Comparison of ENCODE assay signal across 1 cellular context in the genomic region with DNA sequence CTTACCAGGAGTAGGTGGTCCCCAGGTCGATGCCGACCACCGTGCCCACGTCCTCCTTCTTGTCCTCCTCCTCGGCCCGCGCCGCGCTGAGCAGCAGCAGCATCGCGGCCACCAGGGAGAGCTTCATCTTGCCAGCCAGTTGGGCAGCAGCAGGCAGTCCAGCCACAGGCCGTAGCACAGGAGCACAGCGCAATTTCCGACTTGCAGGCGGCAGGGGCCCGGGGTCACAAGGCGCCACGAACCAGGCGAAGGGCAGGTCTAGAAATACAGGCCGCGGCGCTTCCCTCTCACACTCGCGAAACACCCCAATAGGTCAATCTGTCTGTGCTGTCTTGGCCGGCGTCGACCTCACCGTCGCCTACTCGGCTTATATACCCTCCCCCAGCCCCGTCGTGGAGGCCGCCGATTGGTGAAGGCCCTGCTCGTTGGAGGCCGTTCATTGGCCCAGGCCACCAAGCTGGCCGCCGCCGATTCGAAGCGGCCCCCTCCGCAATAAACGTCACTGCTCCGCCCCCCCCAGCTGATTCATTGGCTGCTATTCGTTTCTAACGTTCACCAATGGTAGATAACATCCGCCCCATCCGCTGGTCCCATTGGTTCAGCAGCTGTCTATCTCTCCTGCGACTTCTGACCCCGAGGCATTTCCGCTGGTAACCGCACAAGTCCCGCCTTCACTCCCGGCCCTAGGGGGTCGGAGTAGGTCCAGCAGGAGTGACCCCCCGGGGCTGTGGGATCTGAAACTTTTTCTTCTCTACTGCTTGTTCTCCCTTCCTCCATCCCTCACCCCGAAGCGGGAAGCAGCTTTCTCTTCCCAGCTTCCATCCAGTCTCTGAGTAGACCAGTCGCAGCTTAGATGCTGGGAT.
A peak's percentile ranks its signal among the peaks of the same experiment; 100 is the strongest.
TF ChIP-seq lines count a peak whose summit lies in the region.

TSS of gene HSPA5 (minus strand) at position 344 of the 863 bp plus-strand sequence. CDS start at position 127, 217 bp downstream.

TF ChIP-seq in H1, 55 proteins besides CTCF, POLR2A, EP300 and RAD21:
- TF ChIP-seq CHD1 (IDR thresholded peaks at IDR 0.05; ENCODE audit: low read depth, low read length) = no peak
- no peak for TF ChIP-seq RFX5 (IDR thresholded peaks at IDR 0.05; ENCODE audit: borderline replicate concordance, low read depth, low read length)
- no peak for TF ChIP-seq ZNF274 (IDR thresholded peaks at IDR 0.05; ENCODE audit: borderline replicate concordance, extremely low read depth, low read length)
- no peak for TF ChIP-seq SRF (IDR thresholded peaks at IDR 0.05; ENCODE audit: low read depth, low read length)
- TF ChIP-seq ASH2L (IDR thresholded peaks at IDR 0.05; ENCODE audit: low read length) = peak; percentile 77
- 0 out of 2 replicates have a peak, but pooled peaks have one; percentile 38 for TF ChIP-seq KDM5A (IDR thresholded peaks at IDR 0.05; ENCODE audit: low read length)
- TF ChIP-seq MAFK (IDR thresholded peaks at IDR 0.05; ENCODE audit: low read depth, low read length) = no peak
- TF ChIP-seq GABPA (IDR thresholded peaks at IDR 0.05; ENCODE audit: borderline replicate concordance, insufficient read depth, low read length) = peak; percentile 78; the same call in 1 of the 2 replicates
- no peak for TF ChIP-seq EZH2 (IDR thresholded peaks at IDR 0.05; ENCODE audit: low read depth, low read length, severe bottlenecking)
- TF ChIP-seq SAP30 (IDR thresholded peaks at IDR 0.05; ENCODE audit: insufficient read depth, insufficient replicate concordance, low read length) = no peak
- TF ChIP-seq, protein P1, sequence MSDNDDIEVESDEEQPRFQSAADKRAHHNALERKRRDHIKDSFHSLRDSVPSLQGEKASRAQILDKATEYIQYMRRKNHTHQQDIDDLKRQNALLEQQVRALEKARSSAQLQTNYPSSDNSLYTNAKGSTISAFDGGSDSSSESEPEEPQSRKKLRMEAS (IDR thresholded peaks at IDR 0.05) = no peak
- no peak for TF ChIP-seq NRF1 (IDR thresholded peaks at IDR 0.05; ENCODE audit: low read depth, low read length)
- TF ChIP-seq BCL11A (IDR thresholded peaks at IDR 0.05; ENCODE audit: low read depth in 2 of 2, low read length in 2 of 2) = no peak
- 0 out of 2 replicates have a peak, but pooled peaks have one; percentile 4 for TF ChIP-seq BRCA1 (IDR thresholded peaks at IDR 0.05; ENCODE audit: low read depth, low read length)
- no peak for TF ChIP-seq BACH1 (IDR thresholded peaks at IDR 0.05; ENCODE audit: low read length)
- TF ChIP-seq CBX5 (IDR thresholded peaks at IDR 0.05; ENCODE audit: low read depth, low read length) = no peak
- TF ChIP-seq RNF2 (IDR thresholded peaks at IDR 0.05; ENCODE audit: borderline replicate concordance, low read depth, low read length, missing control alignments, poor library complexity, severe bottlenecking) = no peak
- no peak for TF ChIP-seq JUND (IDR thresholded peaks at IDR 0.05; ENCODE audit: low read length)
- TF ChIP-seq SUZ12 (IDR thresholded peaks at IDR 0.05; ENCODE audit: low read length) = no peak
- peak; percentile 96 for TF ChIP-seq TBP (IDR thresholded peaks at IDR 0.05; ENCODE audit: low read depth, low read length)
- TF ChIP-seq SP4 (IDR thresholded peaks at IDR 0.05; ENCODE audit: low read length) = peak; percentile 63; the same call in 1 of the 2 replicates
- no peak for TF ChIP-seq RXRA (IDR thresholded peaks at IDR 0.05; ENCODE audit: insufficient read depth, low read depth, low read length)
- no peak for TF ChIP-seq CBX8 (IDR thresholded peaks at IDR 0.05; ENCODE audit: borderline replicate concordance, low read depth, low read length)
- peak; percentile 87 for TF ChIP-seq TAF7 (optimal IDR thresholded peaks at IDR 0.05; ENCODE audit: borderline replicate concordance, low read depth, low read length)
- peak; percentile 100 for TF ChIP-seq POLR2AphosphoS5 (IDR thresholded peaks at IDR 0.05; ENCODE audit: low read depth, low read length)
- TF ChIP-seq YY1 (IDR thresholded peaks at IDR 0.05; ENCODE audit: low read depth, low read length) = no peak
- TF ChIP-seq TCF12 (IDR thresholded peaks at IDR 0.05; ENCODE audit: low read depth, low read length) = no peak
- TF ChIP-seq HDAC2 (IDR thresholded peaks at IDR 0.05; ENCODE audit: borderline replicate concordance in 1 of 2, low read depth in 2 of 2, low read length in 2 of 2) = 0 out of 4 replicates have a peak, but pooled peaks of 1 of the 2 experiments have one; percentile 34
- TF ChIP-seq NANOG (IDR thresholded peaks at IDR 0.05; ENCODE audit: insufficient read depth, low read depth, low read length, poor library complexity, severe bottlenecking) = peak; percentile 5
- no peak for TF ChIP-seq ATF2 (IDR thresholded peaks at IDR 0.05; ENCODE audit: low read length)
- no peak for TF ChIP-seq CEBPB (IDR thresholded peaks at IDR 0.05; ENCODE audit: low read depth, low read length)
- TF ChIP-seq CREB1 (IDR thresholded peaks at IDR 0.05) = peak; percentile 96
- peak; percentile 96 for TF ChIP-seq SP1 (IDR thresholded peaks at IDR 0.05; ENCODE audit: low read depth, low read length)
- peak; percentile 89 for TF ChIP-seq CHD2 (IDR thresholded peaks at IDR 0.05; ENCODE audit: low read length)
- TF ChIP-seq, protein P2, sequence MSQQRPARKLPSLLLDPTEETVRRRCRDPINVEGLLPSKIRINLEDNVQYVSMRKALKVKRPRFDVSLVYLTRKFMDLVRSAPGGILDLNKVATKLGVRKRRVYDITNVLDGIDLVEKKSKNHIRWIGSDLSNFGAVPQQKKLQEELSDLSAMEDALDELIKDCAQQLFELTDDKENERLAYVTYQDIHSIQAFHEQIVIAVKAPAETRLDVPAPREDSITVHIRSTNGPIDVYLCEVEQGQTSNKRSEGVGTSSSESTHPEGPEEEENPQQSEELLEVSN (IDR thresholded peaks at IDR 0.05) = no peak
- TF ChIP-seq SIRT6 (IDR thresholded peaks at IDR 0.05; ENCODE audit: low read length) = no peak
- TF ChIP-seq TEAD4 (IDR thresholded peaks at IDR 0.05; ENCODE audit: low read depth, low read length) = no peak
- TF ChIP-seq POU5F1 (IDR thresholded peaks at IDR 0.05; ENCODE audit: low read depth, low read length) = no peak
- no peak for TF ChIP-seq EGR1 (IDR thresholded peaks at IDR 0.05; ENCODE audit: borderline replicate concordance, low read depth, low read length)
- TF ChIP-seq HDAC6 (IDR thresholded peaks at IDR 0.05; ENCODE audit: low read depth, low read length) = no peak
- TF ChIP-seq GTF2F1 (IDR thresholded peaks at IDR 0.05; ENCODE audit: borderline replicate concordance, low read depth, low read length) = peak; percentile 89
- TF ChIP-seq SIN3A (conservative IDR thresholded peaks at IDR 0.05 in 1 of 2, IDR thresholded peaks at IDR 0.05 in 1 of 2; ENCODE audit: low read depth in 1 of 2, low read length in 2 of 2) = peak; percentile 55 to 89; a peak in 2 of 4 replicates
- peak; percentile 97 for TF ChIP-seq TAF1 (IDR thresholded peaks at IDR 0.05; ENCODE audit: low read depth, low read length)
- TF ChIP-seq CTBP2 (IDR thresholded peaks at IDR 0.05; ENCODE audit: borderline replicate concordance, insufficient read depth, insufficient read length, low read length) = no peak
- TF ChIP-seq ATF3 (IDR thresholded peaks at IDR 0.05; ENCODE audit: insufficient read depth, low read depth, low read length) = no peak
- TF ChIP-seq SIX5 (IDR thresholded peaks at IDR 0.05; ENCODE audit: low read depth, low read length) = no peak
- TF ChIP-seq KDM4A (IDR thresholded peaks at IDR 0.05; ENCODE audit: low read depth, low read length, severe bottlenecking) = no peak
- TF ChIP-seq, protein P3, sequence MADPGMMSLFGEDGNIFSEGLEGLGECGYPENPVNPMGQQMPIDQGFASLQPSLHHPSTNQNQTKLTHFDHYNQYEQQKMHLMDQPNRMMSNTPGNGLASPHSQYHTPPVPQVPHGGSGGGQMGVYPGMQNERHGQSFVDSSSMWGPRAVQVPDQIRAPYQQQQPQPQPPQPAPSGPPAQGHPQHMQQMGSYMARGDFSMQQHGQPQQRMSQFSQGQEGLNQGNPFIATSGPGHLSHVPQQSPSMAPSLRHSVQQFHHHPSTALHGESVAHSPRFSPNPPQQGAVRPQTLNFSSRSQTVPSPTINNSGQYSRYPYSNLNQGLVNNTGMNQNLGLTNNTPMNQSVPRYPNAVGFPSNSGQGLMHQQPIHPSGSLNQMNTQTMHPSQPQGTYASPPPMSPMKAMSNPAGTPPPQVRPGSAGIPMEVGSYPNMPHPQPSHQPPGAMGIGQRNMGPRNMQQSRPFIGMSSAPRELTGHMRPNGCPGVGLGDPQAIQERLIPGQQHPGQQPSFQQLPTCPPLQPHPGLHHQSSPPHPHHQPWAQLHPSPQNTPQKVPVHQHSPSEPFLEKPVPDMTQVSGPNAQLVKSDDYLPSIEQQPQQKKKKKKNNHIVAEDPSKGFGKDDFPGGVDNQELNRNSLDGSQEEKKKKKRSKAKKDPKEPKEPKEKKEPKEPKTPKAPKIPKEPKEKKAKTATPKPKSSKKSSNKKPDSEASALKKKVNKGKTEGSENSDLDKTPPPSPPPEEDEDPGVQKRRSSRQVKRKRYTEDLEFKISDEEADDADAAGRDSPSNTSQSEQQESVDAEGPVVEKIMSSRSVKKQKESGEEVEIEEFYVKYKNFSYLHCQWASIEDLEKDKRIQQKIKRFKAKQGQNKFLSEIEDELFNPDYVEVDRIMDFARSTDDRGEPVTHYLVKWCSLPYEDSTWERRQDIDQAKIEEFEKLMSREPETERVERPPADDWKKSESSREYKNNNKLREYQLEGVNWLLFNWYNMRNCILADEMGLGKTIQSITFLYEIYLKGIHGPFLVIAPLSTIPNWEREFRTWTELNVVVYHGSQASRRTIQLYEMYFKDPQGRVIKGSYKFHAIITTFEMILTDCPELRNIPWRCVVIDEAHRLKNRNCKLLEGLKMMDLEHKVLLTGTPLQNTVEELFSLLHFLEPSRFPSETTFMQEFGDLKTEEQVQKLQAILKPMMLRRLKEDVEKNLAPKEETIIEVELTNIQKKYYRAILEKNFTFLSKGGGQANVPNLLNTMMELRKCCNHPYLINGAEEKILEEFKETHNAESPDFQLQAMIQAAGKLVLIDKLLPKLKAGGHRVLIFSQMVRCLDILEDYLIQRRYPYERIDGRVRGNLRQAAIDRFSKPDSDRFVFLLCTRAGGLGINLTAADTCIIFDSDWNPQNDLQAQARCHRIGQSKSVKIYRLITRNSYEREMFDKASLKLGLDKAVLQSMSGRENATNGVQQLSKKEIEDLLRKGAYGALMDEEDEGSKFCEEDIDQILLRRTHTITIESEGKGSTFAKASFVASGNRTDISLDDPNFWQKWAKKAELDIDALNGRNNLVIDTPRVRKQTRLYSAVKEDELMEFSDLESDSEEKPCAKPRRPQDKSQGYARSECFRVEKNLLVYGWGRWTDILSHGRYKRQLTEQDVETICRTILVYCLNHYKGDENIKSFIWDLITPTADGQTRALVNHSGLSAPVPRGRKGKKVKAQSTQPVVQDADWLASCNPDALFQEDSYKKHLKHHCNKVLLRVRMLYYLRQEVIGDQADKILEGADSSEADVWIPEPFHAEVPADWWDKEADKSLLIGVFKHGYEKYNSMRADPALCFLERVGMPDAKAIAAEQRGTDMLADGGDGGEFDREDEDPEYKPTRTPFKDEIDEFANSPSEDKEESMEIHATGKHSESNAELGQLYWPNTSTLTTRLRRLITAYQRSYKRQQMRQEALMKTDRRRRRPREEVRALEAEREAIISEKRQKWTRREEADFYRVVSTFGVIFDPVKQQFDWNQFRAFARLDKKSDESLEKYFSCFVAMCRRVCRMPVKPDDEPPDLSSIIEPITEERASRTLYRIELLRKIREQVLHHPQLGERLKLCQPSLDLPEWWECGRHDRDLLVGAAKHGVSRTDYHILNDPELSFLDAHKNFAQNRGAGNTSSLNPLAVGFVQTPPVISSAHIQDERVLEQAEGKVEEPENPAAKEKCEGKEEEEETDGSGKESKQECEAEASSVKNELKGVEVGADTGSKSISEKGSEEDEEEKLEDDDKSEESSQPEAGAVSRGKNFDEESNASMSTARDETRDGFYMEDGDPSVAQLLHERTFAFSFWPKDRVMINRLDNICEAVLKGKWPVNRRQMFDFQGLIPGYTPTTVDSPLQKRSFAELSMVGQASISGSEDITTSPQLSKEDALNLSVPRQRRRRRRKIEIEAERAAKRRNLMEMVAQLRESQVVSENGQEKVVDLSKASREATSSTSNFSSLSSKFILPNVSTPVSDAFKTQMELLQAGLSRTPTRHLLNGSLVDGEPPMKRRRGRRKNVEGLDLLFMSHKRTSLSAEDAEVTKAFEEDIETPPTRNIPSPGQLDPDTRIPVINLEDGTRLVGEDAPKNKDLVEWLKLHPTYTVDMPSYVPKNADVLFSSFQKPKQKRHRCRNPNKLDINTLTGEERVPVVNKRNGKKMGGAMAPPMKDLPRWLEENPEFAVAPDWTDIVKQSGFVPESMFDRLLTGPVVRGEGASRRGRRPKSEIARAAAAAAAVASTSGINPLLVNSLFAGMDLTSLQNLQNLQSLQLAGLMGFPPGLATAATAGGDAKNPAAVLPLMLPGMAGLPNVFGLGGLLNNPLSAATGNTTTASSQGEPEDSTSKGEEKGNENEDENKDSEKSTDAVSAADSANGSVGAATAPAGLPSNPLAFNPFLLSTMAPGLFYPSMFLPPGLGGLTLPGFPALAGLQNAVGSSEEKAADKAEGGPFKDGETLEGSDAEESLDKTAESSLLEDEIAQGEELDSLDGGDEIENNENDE (IDR thresholded peaks at IDR 0.05; ENCODE audit: insufficient replicate concordance, low read length) = no peak
- peak; percentile 49 for TF ChIP-seq RBBP5 (IDR thresholded peaks at IDR 0.05; ENCODE audit: borderline replicate concordance, low read depth, low read length)
- no peak for TF ChIP-seq KDM1A (IDR thresholded peaks at IDR 0.05; ENCODE audit: borderline replicate concordance, low read length)
- no peak for TF ChIP-seq JUN (IDR thresholded peaks at IDR 0.05; ENCODE audit: low read depth, low read length)
- TF ChIP-seq PHF8 (conservative IDR thresholded peaks at IDR 0.05; ENCODE audit: low read depth, low read length) = peak; percentile 82
- TF ChIP-seq, protein P4, sequence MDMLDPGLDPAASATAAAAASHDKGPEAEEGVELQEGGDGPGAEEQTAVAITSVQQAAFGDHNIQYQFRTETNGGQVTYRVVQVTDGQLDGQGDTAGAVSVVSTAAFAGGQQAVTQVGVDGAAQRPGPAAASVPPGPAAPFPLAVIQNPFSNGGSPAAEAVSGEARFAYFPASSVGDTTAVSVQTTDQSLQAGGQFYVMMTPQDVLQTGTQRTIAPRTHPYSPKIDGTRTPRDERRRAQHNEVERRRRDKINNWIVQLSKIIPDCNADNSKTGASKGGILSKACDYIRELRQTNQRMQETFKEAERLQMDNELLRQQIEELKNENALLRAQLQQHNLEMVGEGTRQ (IDR thresholded peaks at IDR 0.05; ENCODE audit: low read length) = no peak
- TF ChIP-seq FOSL1 (IDR thresholded peaks at IDR 0.05; ENCODE audit: insufficient read depth, low read depth, low read length) = no peak
- peak; percentile 87 for TF ChIP-seq SP2 (IDR thresholded peaks at IDR 0.05; ENCODE audit: low read length)
